Comparison of ENCODE assay signal across 1 cellular context in the genomic region with DNA sequence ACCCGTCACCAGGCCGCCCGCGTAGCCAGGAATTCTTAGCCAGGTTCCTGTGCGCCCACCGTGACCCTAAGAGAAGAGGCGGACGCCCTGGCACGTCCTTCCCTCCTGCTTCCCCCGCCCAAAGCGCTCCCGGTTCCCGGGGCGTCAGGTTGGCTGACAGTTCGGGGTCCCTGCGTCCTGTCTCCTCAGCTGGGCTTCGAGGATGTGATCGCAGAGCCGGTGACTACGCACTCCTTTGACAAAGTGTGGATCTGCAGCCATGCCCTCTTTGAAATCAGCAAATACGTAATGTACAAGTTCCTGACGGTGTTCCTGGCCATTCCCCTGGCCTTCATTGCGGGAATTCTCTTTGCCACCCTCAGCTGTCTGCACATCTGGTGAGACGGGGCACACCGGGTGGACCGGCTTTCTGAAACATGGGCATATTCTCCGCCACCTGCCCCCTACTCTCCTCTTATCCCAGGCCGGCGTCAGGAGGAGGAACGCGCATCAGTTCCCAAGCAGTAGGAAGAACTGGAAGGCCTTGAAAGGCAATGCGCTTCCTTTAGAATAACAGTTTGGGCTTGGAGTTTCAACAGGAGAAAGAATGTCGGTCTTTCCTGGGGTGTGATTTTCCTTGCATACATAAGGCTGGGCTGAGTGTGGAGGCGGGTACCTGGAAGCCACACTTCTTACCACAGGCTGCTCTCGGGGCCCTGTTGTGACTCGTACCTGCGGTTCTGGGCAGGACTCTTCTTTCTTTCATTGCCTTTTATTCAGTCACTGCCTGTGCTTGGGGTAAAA.
TF ChIP-seq lines count a peak whose summit lies in the region.

No MANE protein-coding gene starts in this region.

TF ChIP-seq in K562, 482 proteins besides CTCF, POLR2A, EP300 and RAD21 (continued from another document and continues in another):
- no peak for TF ChIP-seq DMBX1 (CRISPR knock-in tag; IDR thresholded peaks at IDR 0.05; ENCODE audit: borderline replicate concordance)
- TF ChIP-seq EZH2 (IDR thresholded peaks at IDR 0.05; ENCODE audit: borderline replicate concordance, low read depth, low read length), result no peak
- TF ChIP-seq, protein P1, sequence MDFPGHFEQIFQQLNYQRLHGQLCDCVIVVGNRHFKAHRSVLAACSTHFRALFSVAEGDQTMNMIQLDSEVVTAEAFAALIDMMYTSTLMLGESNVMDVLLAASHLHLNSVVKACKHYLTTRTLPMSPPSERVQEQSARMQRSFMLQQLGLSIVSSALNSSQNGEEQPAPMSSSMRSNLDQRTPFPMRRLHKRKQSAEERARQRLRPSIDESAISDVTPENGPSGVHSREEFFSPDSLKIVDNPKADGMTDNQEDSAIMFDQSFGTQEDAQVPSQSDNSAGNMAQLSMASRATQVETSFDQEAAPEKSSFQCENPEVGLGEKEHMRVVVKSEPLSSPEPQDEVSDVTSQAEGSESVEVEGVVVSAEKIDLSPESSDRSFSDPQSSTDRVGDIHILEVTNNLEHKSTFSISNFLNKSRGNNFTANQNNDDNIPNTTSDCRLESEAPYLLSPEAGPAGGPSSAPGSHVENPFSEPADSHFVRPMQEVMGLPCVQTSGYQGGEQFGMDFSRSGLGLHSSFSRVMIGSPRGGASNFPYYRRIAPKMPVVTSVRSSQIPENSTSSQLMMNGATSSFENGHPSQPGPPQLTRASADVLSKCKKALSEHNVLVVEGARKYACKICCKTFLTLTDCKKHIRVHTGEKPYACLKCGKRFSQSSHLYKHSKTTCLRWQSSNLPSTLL (IDR thresholded peaks at IDR 0.05), result no peak
- no peak for TF ChIP-seq SMAD3 (CRISPR knock-in tag; conservative IDR thresholded peaks at IDR 0.05)
- TF ChIP-seq ZNF175 (CRISPR knock-in tag; IDR thresholded peaks at IDR 0.05; ENCODE audit: low read depth), result no peak
- TF ChIP-seq, protein P2, sequence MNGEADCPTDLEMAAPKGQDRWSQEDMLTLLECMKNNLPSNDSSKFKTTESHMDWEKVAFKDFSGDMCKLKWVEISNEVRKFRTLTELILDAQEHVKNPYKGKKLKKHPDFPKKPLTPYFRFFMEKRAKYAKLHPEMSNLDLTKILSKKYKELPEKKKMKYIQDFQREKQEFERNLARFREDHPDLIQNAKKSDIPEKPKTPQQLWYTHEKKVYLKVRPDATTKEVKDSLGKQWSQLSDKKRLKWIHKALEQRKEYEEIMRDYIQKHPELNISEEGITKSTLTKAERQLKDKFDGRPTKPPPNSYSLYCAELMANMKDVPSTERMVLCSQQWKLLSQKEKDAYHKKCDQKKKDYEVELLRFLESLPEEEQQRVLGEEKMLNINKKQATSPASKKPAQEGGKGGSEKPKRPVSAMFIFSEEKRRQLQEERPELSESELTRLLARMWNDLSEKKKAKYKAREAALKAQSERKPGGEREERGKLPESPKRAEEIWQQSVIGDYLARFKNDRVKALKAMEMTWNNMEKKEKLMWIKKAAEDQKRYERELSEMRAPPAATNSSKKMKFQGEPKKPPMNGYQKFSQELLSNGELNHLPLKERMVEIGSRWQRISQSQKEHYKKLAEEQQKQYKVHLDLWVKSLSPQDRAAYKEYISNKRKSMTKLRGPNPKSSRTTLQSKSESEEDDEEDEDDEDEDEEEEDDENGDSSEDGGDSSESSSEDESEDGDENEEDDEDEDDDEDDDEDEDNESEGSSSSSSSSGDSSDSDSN (IDR thresholded peaks at IDR 0.05; ENCODE audit: borderline replicate concordance in 1 of 2, low read depth in 2 of 2, low read length in 2 of 2), result 0 out of 4 replicates have a peak, but pooled peaks of 1 of the 2 experiments have one; percentile 30
- TF ChIP-seq, protein P3, sequence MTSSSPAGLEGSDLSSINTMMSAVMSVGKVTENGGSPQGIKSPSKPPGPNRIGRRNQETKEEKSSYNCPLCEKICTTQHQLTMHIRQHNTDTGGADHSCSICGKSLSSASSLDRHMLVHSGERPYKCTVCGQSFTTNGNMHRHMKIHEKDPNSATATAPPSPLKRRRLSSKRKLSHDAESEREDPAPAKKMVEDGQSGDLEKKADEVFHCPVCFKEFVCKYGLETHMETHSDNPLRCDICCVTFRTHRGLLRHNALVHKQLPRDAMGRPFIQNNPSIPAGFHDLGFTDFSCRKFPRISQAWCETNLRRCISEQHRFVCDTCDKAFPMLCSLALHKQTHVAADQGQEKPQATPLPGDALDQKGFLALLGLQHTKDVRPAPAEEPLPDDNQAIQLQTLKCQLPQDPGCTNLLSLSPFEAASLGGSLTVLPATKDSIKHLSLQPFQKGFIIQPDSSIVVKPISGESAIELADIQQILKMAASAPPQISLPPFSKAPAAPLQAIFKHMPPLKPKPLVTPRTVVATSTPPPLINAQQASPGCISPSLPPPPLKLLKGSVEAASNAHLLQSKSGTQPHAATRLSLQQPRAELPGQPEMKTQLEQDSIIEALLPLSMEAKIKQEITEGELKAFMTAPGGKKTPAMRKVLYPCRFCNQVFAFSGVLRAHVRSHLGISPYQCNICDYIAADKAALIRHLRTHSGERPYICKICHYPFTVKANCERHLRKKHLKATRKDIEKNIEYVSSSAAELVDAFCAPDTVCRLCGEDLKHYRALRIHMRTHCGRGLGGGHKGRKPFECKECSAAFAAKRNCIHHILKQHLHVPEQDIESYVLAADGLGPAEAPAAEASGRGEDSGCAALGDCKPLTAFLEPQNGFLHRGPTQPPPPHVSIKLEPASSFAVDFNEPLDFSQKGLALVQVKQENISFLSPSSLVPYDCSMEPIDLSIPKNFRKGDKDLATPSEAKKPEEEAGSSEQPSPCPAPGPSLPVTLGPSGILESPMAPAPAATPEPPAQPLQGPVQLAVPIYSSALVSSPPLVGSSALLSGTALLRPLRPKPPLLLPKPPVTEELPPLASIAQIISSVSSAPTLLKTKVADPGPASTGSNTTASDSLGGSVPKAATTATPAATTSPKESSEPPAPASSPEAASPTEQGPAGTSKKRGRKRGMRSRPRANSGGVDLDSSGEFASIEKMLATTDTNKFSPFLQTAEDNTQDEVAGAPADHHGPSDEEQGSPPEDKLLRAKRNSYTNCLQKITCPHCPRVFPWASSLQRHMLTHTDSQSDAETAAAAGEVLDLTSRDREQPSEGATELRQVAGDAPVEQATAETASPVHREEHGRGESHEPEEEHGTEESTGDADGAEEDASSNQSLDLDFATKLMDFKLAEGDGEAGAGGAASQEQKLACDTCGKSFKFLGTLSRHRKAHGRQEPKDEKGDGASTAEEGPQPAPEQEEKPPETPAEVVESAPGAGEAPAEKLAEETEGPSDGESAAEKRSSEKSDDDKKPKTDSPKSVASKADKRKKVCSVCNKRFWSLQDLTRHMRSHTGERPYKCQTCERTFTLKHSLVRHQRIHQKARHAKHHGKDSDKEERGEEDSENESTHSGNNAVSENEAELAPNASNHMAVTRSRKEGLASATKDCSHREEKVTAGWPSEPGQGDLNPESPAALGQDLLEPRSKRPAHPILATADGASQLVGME (CRISPR knock-in tag; IDR thresholded peaks at IDR 0.05), result no peak
- no peak for TF ChIP-seq ZNF316 (IDR thresholded peaks at IDR 0.05)
- TF ChIP-seq, protein P4, sequence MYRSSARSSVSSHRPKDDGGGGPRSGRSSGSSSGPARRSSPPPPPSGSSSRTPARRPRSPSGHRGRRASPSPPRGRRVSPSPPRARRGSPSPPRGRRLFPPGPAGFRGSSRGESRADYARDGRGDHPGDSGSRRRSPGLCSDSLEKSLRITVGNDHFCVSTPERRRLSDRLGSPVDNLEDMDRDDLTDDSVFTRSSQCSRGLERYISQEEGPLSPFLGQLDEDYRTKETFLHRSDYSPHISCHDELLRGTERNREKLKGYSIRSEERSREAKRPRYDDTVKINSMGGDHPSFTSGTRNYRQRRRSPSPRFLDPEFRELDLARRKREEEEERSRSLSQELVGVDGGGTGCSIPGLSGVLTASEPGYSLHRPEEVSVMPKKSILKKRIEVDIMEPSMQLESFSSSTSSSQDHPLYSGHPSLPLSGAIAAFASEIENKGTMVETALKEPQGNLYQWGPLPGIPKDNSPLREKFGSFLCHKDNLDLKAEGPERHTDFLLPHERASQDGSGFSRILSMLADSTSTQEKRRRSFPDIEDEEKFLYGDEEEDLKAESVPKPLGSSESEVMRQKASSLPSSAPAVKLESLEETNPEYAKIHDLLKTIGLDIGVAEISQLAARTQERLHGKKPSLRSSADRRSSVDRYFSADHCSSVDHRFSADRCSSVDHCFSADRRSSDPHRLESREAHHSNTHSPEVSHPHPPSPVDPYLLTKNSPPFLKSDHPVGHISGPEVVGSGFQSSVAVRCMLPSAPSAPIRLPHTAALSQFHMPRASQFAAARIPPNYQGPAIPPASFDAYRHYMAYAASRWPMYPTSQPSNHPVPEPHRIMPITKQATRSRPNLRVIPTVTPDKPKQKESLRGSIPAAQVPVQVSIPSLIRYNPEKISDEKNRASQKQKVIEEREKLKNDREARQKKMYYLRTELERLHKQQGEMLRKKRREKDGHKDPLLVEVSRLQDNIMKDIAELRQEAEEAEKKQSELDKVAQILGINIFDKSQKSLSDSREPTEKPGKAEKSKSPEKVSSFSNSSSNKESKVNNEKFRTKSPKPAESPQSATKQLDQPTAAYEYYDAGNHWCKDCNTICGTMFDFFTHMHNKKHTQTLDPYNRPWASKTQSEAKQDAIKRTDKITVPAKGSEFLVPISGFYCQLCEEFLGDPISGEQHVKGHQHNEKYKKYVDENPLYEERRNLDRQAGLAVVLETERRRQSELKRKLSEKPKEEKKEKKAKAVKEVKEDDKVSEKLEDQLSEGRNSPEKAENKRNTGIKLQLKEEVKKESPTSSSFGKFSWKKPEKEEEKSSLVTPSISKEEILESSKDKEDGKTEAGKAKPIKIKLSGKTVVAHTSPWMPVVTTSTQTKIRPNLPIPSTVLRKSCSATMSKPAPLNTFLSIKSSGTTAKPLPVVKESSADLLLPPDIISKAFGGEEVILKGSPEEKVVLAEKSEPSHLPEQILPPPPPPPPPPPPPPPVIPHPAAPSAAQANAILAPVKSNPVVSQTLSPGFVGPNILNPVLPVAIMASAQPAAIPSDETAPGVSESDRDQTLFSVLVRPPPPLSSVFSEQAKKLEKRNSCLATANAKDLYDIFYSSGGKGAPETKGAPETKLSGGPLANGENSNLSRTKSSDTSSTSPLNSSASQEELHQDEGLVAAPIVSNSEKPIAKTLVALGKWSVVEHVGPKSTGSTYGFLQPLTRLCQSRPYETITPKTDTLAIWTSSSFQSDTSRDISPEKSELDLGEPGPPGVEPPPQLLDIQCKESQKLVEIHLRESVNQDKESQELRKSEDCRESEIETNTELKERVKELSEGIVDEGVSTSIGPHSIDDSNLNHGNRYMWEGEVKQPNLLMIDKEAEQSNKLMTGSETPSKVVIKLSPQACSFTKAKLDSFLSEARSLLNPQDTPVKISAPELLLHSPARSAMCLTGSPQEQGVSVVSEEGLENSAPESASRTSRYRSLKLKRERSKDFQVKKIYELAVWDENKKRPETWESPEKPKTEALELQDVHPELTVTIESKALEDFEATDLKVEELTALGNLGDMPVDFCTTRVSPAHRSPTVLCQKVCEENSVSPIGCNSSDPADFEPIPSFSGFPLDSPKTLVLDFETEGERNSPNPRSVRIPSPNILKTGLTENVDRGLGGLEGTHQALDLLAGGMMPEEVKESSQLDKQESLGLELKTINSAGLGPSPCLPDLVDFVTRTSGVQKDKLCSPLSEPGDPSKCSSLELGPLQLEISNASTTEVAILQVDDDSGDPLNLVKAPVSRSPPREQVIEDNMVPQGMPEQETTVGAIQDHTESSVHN (IDR thresholded peaks at IDR 0.05; ENCODE audit: borderline replicate concordance in 1 of 2, low read depth in 1 of 2), result no peak
- no peak for TF ChIP-seq E2F3 (CRISPR knock-in tag; IDR thresholded peaks at IDR 0.05)
- TF ChIP-seq SP2 (IDR thresholded peaks at IDR 0.05; ENCODE audit: extremely low read depth, low read depth, low read length, poor library complexity, severe bottlenecking), result no peak
- TF ChIP-seq CBFB (CRISPR knock-in tag; IDR thresholded peaks at IDR 0.05), result peak; percentile 61; the same call in 1 of the 2 replicates
- TF ChIP-seq ZNF274 (IDR thresholded peaks at IDR 0.05; ENCODE audit: borderline replicate concordance, low read depth, low read length), result no peak
- TF ChIP-seq, protein P5, sequence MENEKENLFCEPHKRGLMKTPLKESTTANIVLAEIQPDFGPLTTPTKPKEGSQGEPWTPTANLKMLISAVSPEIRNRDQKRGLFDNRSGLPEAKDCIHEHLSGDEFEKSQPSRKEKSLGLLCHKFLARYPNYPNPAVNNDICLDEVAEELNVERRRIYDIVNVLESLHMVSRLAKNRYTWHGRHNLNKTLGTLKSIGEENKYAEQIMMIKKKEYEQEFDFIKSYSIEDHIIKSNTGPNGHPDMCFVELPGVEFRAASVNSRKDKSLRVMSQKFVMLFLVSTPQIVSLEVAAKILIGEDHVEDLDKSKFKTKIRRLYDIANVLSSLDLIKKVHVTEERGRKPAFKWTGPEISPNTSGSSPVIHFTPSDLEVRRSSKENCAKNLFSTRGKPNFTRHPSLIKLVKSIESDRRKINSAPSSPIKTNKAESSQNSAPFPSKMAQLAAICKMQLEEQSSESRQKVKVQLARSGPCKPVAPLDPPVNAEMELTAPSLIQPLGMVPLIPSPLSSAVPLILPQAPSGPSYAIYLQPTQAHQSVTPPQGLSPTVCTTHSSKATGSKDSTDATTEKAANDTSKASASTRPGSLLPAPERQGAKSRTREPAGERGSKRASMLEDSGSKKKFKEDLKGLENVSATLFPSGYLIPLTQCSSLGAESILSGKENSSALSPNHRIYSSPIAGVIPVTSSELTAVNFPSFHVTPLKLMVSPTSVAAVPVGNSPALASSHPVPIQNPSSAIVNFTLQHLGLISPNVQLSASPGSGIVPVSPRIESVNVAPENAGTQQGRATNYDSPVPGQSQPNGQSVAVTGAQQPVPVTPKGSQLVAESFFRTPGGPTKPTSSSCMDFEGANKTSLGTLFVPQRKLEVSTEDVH (IDR thresholded peaks at IDR 0.05; ENCODE audit: low read depth, partially characterized antibody), result no peak
- no peak for TF ChIP-seq DACH1 (IDR thresholded peaks at IDR 0.05; ENCODE audit: partially characterized antibody)
- TF ChIP-seq SLC30A9 (CRISPR knock-in tag; IDR thresholded peaks at IDR 0.05), result no peak
- TF ChIP-seq RBFOX2 (IDR thresholded peaks at IDR 0.05; ENCODE audit: low read depth, low read length), result peak; percentile 9
- no peak for TF ChIP-seq DIDO1 (tag; IDR thresholded peaks at IDR 0.05; ENCODE audit: low read depth)
- TF ChIP-seq HNRNPUL1 (IDR thresholded peaks at IDR 0.05; ENCODE audit: low read length), result no peak
- TF ChIP-seq MAZ (CRISPR knock-in tag; conservative IDR thresholded peaks at IDR 0.05 in 1 of 2, IDR thresholded peaks at IDR 0.05 in 1 of 2), result peak in 1 of 2 experiments; percentile 46; a peak in 2 of 4 replicates
- TF ChIP-seq CREM (IDR thresholded peaks at IDR 0.05; ENCODE audit: low read depth), result 0 out of 2 replicates have a peak, but pooled peaks have one; percentile 32
- TF ChIP-seq, protein P6, sequence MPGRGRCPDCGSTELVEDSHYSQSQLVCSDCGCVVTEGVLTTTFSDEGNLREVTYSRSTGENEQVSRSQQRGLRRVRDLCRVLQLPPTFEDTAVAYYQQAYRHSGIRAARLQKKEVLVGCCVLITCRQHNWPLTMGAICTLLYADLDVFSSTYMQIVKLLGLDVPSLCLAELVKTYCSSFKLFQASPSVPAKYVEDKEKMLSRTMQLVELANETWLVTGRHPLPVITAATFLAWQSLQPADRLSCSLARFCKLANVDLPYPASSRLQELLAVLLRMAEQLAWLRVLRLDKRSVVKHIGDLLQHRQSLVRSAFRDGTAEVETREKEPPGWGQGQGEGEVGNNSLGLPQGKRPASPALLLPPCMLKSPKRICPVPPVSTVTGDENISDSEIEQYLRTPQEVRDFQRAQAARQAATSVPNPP (IDR thresholded peaks at IDR 0.05; ENCODE audit: borderline replicate concordance, insufficient read depth, insufficient read length), result no peak
- no peak for TF ChIP-seq NBN (IDR thresholded peaks at IDR 0.05; ENCODE audit: low read depth)
